ENCODE assay signal across 8 cellular contexts in the genomic region with DNA sequence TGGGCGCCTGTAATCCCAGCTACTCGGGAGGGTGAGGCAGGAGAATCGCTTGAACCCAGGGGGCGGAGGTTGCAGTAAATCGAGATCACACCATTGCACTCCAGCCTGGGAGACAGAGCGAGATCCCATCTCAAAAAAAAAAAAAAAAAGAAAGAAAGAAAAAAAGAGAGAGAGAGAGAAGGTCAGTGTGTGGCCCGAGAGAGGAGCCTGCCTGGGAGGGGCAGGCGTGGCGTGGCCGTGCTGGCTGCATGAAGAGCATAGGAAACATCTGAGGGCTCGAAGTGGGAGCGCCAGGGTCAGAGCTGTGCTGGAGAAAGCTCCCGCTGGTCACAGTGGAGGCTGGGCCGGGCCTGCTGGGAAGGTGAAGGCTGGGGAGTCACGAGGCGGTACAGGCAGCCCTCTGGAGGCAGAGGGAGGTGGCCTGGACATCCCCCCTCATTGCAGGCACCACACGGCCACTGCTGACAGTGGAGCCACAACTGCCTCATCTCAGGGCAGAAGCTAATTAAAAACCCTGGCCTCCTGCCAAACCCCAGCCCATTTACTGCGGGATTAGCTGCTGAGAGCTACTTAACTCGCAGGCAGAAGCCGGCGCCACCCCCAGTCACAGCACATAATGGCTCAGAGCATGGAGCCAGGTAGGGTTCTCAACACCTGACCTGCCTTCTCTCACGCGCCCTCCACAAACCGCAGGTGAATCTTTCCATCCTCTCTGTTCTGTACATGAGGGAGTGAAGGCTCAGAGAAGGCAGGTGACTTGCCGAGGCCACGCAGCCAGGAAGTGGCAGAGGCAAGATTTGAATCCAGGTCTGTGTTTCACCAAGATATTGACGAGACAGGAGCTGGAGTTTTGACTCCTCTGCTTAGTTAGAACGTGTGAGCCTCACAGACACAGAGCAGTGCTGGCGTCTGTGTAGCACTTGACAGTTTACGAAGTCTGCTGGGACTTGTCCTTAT. TPM values are rescaled to one million over a fixed set of nuclear protein-coding genes. Genes with fewer than 3 reads are reported as not detected.
DNase-seq lines count a peak whose midpoint lies in the region; ATAC-seq and TF ChIP-seq lines count a peak whose summit lies in the region.

No MANE protein-coding gene starts in this region.

- peak; percentile 66 for ATAC-seq in Right ventricle myocardium superior (ENCODE audit: poor library complexity)
- peak in 3 of 4 donors; percentile 27 to 43 (median 35) for ATAC-seq in heart left ventricle
- ATAC-seq in GM21723 (IDR thresholded peaks at IDR 0.05; ENCODE audit: unreplicated experiment) = no peak
- no peak for ATAC-seq in GM19328 (IDR thresholded peaks at IDR 0.05; ENCODE audit: unreplicated experiment)

- WGBS in heart left ventricle, 4 donors = 50 to 54% (median 53%) methylated on average over 29 to 30 of the region's 30 CpGs

- H3K27ac ChIP-seq in heart left ventricle = no peak overlapping the region

- no peaks in the 10 kb centered on the region for H3K9me3 ChIP-seq in heart left ventricle

- TF ChIP-seq POLR2A in heart left ventricle (IDR thresholded peaks at IDR 0.05) = no peak

- no peak for TF ChIP-seq CTCF in heart left ventricle (IDR thresholded peaks at IDR 0.05)

- peak; percentile 52 for DNase-seq in Right ventricle myocardium superior
- no peak for DNase-seq in cardiac septum (ENCODE audit: low spot score)
- DNase-seq in NCI-H774 (lab: John Stamatoyannopoulos, UW) = peak; percentile 47
- peak in 3 of 5 donors; percentile 39 to 65 (median 53) for DNase-seq in heart left ventricle
- DNase-seq in SIG-M5 treated with dmso at 0.1 percent for 504 hours (lab: John Stamatoyannopoulos, UW; ENCODE audit: unreplicated experiment) = no peak
- DNase-seq in effector CD4-positive, alpha-beta T cell = no peak

- peaks cover 0 to 12% (median 0%) of the 10 kb centered on the region in 12 donors for H3K4me1 ChIP-seq in heart left ventricle

- H3K36me3 ChIP-seq in heart left ventricle = no peaks in the 10 kb centered on the region

- intact Hi-C loops in Right ventricle myocardium superior (cut with DNase I) (no loop called here), cardiac septum (cut with DNase I) (no loop called here), heart left ventricle (cut with DNase I) (no loop called here)

- H3K4me3 ChIP-seq in heart left ventricle = no peak overlapping the region

- peaks cover 0 to 10% (median 0%) of the 10 kb centered on the region in 9 donors for H3K27me3 ChIP-seq in heart left ventricle

RNA-seq across cellular contexts. Expression of a gene that starts 32.6 kb away (rescaled TPM):
- 1.9 TPM for total RNA-seq in Right ventricle myocardium superior
- total RNA-seq in cardiac septum = 1.5 TPM
- 10 to 100 TPM in 1 of 9 donors, 1 to 10 TPM in 6, under 1 TPM in 2; 0.33 to 13.5 (median 1.3) TPM for total RNA-seq in heart left ventricle
- polyA plus RNA-seq in heart left ventricle = under 1 TPM; 0.42 to 0.69 TPM

Comparison
In these comparisons a context has a peak if more than half of its experiments do, and no peak if none do; other contexts are left out.
1. DNase-seq: peak in Right ventricle myocardium superior (single experiment), NCI-H774 (single experiment) and heart left ventricle (3 of 5); none in cardiac septum (single experiment), SIG-M5 treated with dmso at 0.1 percent for 504 hours (single experiment) and effector CD4-positive, alpha-beta T cell (single experiment).
2. ATAC-seq: peak in Right ventricle myocardium superior (single experiment) and heart left ventricle (3 of 4); none in GM21723 (single experiment) and GM19328 (single experiment).